ENCODE assay signal across 8 cellular contexts in genomic region chr12:46372131-46372851, GRCh38. TPM values are rescaled to one million over a fixed set of nuclear protein-coding genes. Genes with fewer than 3 reads are reported as not detected.
DNase-seq lines count a peak whose midpoint lies in the region; ATAC-seq, FAIRE-seq and TF ChIP-seq lines count a peak whose summit lies in the region.

Gene SLC38A2, minus strand, starts transcription at chr12:46372773. Its CDS starts 1,480 bp downstream, at chr12:46371293.

- ATAC-seq in GM18861 (IDR thresholded peaks at IDR 0.05; ENCODE audit: unreplicated experiment) (peak; percentile 74), HG03066 (IDR thresholded peaks at IDR 0.05; ENCODE audit: low read depth, unreplicated experiment) (peak; percentile 77)

- H3K4me1 ChIP-seq in keratinocyte (ENCODE audit: control insufficient read depth, extremely low read depth, insufficient read depth, low read length): peaks cover 32% of the 10 kb centered on the region

- H3K9me3 ChIP-seq in keratinocyte (ENCODE audit: control insufficient read depth, low read depth, low read length): no peaks in the 10 kb centered on the region

- H3K4me2 ChIP-seq in keratinocyte (ENCODE audit: control insufficient read depth, extremely low read depth, insufficient read depth, low read depth, low read length): peak within 1 kb of the TSS; percentile 98

- CTCF ChIA-PET in AG04449 (lab: Yijun Ruan, JAX): interaction anchor here (0.9 to 1.2 kb wide), 3 partner anchors 9 to 552 kb away, joined by 3 read pairs; no protein-coding TSS in a partner anchor

- DNase-seq in AG04449 (ENCODE audit: low read depth, low spot score) (no peak), NCI-H226 (peak; percentile 97), cerebellar cortex (ENCODE audit: low spot score) (peak; percentile 96), keratinocyte (ENCODE audit: low read depth, low spot score) (peak; percentile 40)
- peak; percentile 98 for DNase-seq in activated CD4-positive, CD25-positive, alpha-beta regulatory T cell treated with anti-CD3 and anti-CD28 coated beads, Interleukin-2, amount 50 U/mL, for 72 hours
- DNase-seq in stimulated activated CD4-positive, alpha-beta T cell treated with anti-CD3 and anti-CD28 coated beads, Interleukin-15, amount 100 ng/mL, for 1 hour (ENCODE audit: low read depth in 1 of 2, low spot score in 1 of 2): peak; percentile 96 to 98

- dilution Hi-C loops in keratinocyte (cut with MboI; ENCODE audit: extremely low pct_ligation_motif_present, low sequenced_read_pairs): no loop called here

- no peak for TF ChIP-seq CTCF in AG04449 (IDR thresholded peaks at IDR 0.05; ENCODE audit: insufficient read depth, low read length, missing control alignments)
- TF ChIP-seq CTCF in keratinocyte (optimal IDR thresholded peaks at IDR 0.05 in 1 of 3, IDR thresholded peaks at IDR 0.05 in 1 of 3, conservative IDR thresholded peaks at IDR 0.05 in 1 of 3; ENCODE audit: extremely low read depth in 1 of 3, insufficient read depth in 2 of 3, low read length in 3 of 3): no peak

- POLR2A ChIA-PET in AG04449 (lab: Yijun Ruan, JAX): interaction anchor here (0.6 to 2.9 kb wide), 18 partner anchors 9 to 461 kb away, joined by 3 to 32 read pairs (median 6); no protein-coding TSS in a partner anchor

- H3K79me2 ChIP-seq in keratinocyte (ENCODE audit: control insufficient read depth, insufficient read depth, low read length): peaks cover 53% of the 10 kb centered on the region

- H3K9me1 ChIP-seq in keratinocyte (ENCODE audit: control insufficient read depth, extremely low read depth, insufficient read depth, low read length): no peaks in the 10 kb centered on the region

- peak within 1 kb of the TSS; percentile 95 for H3K27ac ChIP-seq in keratinocyte (ENCODE audit: control insufficient read depth, insufficient read depth, low read length)

- peak within 1 kb of the TSS; percentile 93 for H3K9ac ChIP-seq in keratinocyte (ENCODE audit: control insufficient read depth, extremely low read depth, insufficient read depth, low read length)

- no peaks in the 10 kb centered on the region for H3K27me3 ChIP-seq in keratinocyte (ENCODE audit: control insufficient read depth, extremely low read depth, insufficient read depth, low read length)

- H3K4me3 ChIP-seq in AG04449 (ENCODE audit: low read depth, low read length) (peak within 1 kb of the TSS; percentile 73), keratinocyte (ENCODE audit: control insufficient read depth in 2 of 3, extremely low read depth in 1 of 3, insufficient read depth in 2 of 3, low read depth in 1 of 3, low read length in 3 of 3) (peak within 1 kb of the TSS; percentile 70 to 100 (median 100))

- peaks cover 30% of the 10 kb centered on the region for H4K20me1 ChIP-seq in keratinocyte (ENCODE audit: control insufficient read depth, extremely low read depth, insufficient read depth, low read length)

- peaks cover 18 to 40% of the 10 kb centered on the region in 2 experiments for H3K36me3 ChIP-seq in keratinocyte (ENCODE audit: control insufficient read depth in 2 of 2, extremely low read depth in 1 of 2, insufficient read depth in 2 of 2, low read length in 2 of 2)

- peak within 1 kb of the TSS; percentile 51 for H2AFZ ChIP-seq in keratinocyte (ENCODE audit: control insufficient read depth, low read length)

- no peak for FAIRE-seq in keratinocyte (lab: Jason Lieb, UNC)

RNA-seq across cellular contexts. Expression of gene SLC38A2, which starts in this region (rescaled TPM):
- polyA plus RNA-seq in keratinocyte: 213 to 577 TPM (median 375 TPM) in 3 replicates
- 528 TPM for polyA plus RNA-seq in keratinocyte (2011; ENCODE audit: low read depth)
- polyA plus RNA-seq in keratinocyte (2011; cell fraction: cytosol; rRNA removed): 64.1 and 143 TPM in 2 replicates
- polyA plus RNA-seq in keratinocyte (2011; cell fraction: nucleus; rRNA removed): 720 and 1,040 TPM in 2 replicates
- polyA plus RNA-seq in keratinocyte (2012; ENCODE audit: low replicate concordance): 229 and 376 TPM in 2 replicates
- polyA minus RNA-seq in keratinocyte: 238 to 790 TPM (median 512 TPM) in 3 replicates
- 139 TPM for polyA minus RNA-seq in keratinocyte (2011; cell fraction: cytosol; rRNA and poly(A)+ RNA removed)
- 1,093 and 1,815 TPM in 2 replicates for polyA minus RNA-seq in keratinocyte (2011; cell fraction: nucleus; rRNA and poly(A)+ RNA removed)
